9 cellular contexts compared by ENCODE assay signal in genomic region chr18:33560686-33561370, GRCh38. TPM values are rescaled to one million over a fixed set of nuclear protein-coding genes. Genes with fewer than 3 reads are reported as not detected.
DNase-seq lines count a peak whose midpoint lies in the region; ATAC-seq and TF ChIP-seq lines count a peak whose summit lies in the region.
"Had no signal": no experiment of that assay in that cellular context is flagged by ENCODE, and none has a peak within 500 bp of the region (broad histone marks: within the 10 kb centered on the region; RNA-seq: fewer than 3 reads in every experiment).

No MANE protein-coding gene starts in this region.

- no peak overlapping the region for H3K9ac ChIP-seq in BLaER1
- H3K9ac ChIP-seq in HUES6 (ENCODE audit: low read length) = peak overlapping the region; percentile 51
- no peak overlapping the region for H3K9ac ChIP-seq in colonic mucosa (ENCODE audit: low read depth in 2 of 2, low read length in 2 of 2)

- H3K27ac ChIP-seq in BLaER1 (0 out of 2 replicates have a peak overlapping the region, but pooled peaks have one; percentile 10), HUES6 (ENCODE audit: low read depth, low read length) (no peak overlapping the region), colonic mucosa (no peak overlapping the region)

- ATAC-seq in GM19463 (IDR thresholded peaks at IDR 0.05; ENCODE audit: unreplicated experiment) = peak; percentile 94
- ATAC-seq: K562 had no signal

- no peak overlapping the region for H3K4me3 ChIP-seq in BLaER1
- no peak overlapping the region for H3K4me3 ChIP-seq in HUES6 (ENCODE audit: low read depth, low read length)
- H3K4me3 ChIP-seq in colonic mucosa = no peak overlapping the region
- H3K4me3 ChIP-seq: K562 had no signal

- H3K27me3 ChIP-seq in BLaER1 (no peaks in the 10 kb centered on the region), HUES6 (ENCODE audit: control insufficient read depth, insufficient read depth, low read length) (no peaks in the 10 kb centered on the region), colonic mucosa (no peaks in the 10 kb centered on the region)

- H3K4me2 ChIP-seq in BLaER1 = 0 out of 2 replicates have a peak overlapping the region, but pooled peaks have one; percentile 4

- H3K4me1 ChIP-seq in BLaER1 (peaks cover 6% of the 10 kb centered on the region), HUES6 (ENCODE audit: control insufficient read depth, insufficient read depth, low read length) (peaks cover 5% of the 10 kb centered on the region; the same call in 1 of the 2 replicates), colonic mucosa (no peaks in the 10 kb centered on the region)

- no peaks in the 10 kb centered on the region for H4K20me1 ChIP-seq in BLaER1

- H3K9me3 ChIP-seq in BLaER1 (no peaks in the 10 kb centered on the region), HUES6 (ENCODE audit: control insufficient read depth, insufficient read depth, low read depth, low read length) (no peaks in the 10 kb centered on the region; the same call in 1 of the 2 replicates), colonic mucosa (no peaks in the 10 kb centered on the region)

- DNase-seq in colonic mucosa (peak; percentile 22), cerebellar cortex (ENCODE audit: low spot score) (no peak), DMS79 (lab: John Stamatoyannopoulos, UW) (no peak), NCI-H187 treated with DMSO at 0.1 percent for 48 hours (lab: John Stamatoyannopoulos, UW) (no peak)
- DNase-seq in stimulated activated CD4-positive, alpha-beta T cell treated with anti-CD3 and anti-CD28 coated beads, Interleukin-2, amount 100 ng/mL, for 24 hours = no peak

- H3K36me3 ChIP-seq in BLaER1 = no peaks in the 10 kb centered on the region
- H3K36me3 ChIP-seq in HUES6 (ENCODE audit: control insufficient read depth, insufficient read depth, low read length) = no peaks in the 10 kb centered on the region
- no peaks in the 10 kb centered on the region for H3K36me3 ChIP-seq in colonic mucosa

- TF ChIP-seq CTCF in colonic mucosa (IDR thresholded peaks at IDR 0.05) = no peak

- intact Hi-C loops in colonic mucosa (cut with DNase I) = no loop called here

RNA-seq across cellular contexts. Expression of gene ASXL3, which starts 17.2 kb away (rescaled TPM):
- total RNA-seq in colonic mucosa = 1 to 10 TPM in 1 of 2 donors, under 1 TPM in 1; 0.59 to 1.7 TPM
- total RNA-seq: K562 had no signal
